ENCODE assay signal across 1 cellular context in the genomic region with DNA sequence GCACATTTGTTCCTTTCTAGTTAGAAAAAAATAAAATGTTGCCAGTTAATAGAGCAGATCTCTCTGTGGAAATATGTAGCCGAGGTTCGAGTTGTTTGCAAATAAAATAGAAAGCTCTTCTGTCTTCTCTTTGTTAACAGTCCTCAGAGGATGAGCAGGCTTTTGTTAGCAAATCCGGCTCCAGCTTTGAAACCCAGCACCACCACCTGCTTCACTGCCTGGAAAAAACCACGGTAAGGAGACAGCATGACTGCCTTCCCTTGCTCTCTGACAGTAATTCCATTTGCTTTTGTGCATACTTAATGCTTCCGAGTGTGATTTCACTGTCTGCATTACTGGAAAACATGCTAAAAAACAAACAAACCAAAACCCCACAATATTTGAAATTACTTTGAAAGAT.
TF ChIP-seq lines count a peak whose summit lies in the region.

No MANE protein-coding gene starts in this region.

TF ChIP-seq in K562, 482 proteins besides CTCF, POLR2A, EP300 and RAD21 (continued from another document):
- TF ChIP-seq THAP12 (CRISPR knock-in tag; IDR thresholded peaks at IDR 0.05), result no peak
- TF ChIP-seq XRCC5 (IDR thresholded peaks at IDR 0.05; ENCODE audit: low read depth, low read length), result no peak
- TF ChIP-seq NONO (IDR thresholded peaks at IDR 0.05; ENCODE audit: low read depth in 2 of 2, low read length in 1 of 2), result no peak
- TF ChIP-seq NCOA4 (IDR thresholded peaks at IDR 0.05; ENCODE audit: partially characterized antibody), result no peak
- no peak for TF ChIP-seq ZBED1 (IDR thresholded peaks at IDR 0.05)
- TF ChIP-seq, protein P1, sequence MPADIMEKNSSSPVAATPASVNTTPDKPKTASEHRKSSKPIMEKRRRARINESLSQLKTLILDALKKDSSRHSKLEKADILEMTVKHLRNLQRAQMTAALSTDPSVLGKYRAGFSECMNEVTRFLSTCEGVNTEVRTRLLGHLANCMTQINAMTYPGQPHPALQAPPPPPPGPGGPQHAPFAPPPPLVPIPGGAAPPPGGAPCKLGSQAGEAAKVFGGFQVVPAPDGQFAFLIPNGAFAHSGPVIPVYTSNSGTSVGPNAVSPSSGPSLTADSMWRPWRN (IDR thresholded peaks at IDR 0.05; ENCODE audit: low read depth), result no peak
- no peak for TF ChIP-seq ZNF76 (CRISPR knock-in tag; IDR thresholded peaks at IDR 0.05; ENCODE audit: borderline replicate concordance)
